Comparison of ENCODE assay signal across 6 cellular contexts in genomic region chr12:8231049-8231448, GRCh38. TPM values are rescaled to one million over a fixed set of nuclear protein-coding genes. Genes with fewer than 3 reads are reported as not detected.
"Had no signal": no experiment of that assay in that cellular context is flagged by ENCODE, and none has a peak within 500 bp of the region (broad histone marks: within the 10 kb centered on the region; RNA-seq: fewer than 3 reads in every experiment).

No MANE protein-coding gene starts in this region.

RNA-seq across cellular contexts. Expression of gene FAM90A1, which starts 3.6 kb away (rescaled TPM):
- total RNA-seq: LHCN-M2, MCF 10A, NCI-H460, OCI-LY7, RPMI7951, SK-MEL-5 had no signal
